ENCODE assay signal across 8 cellular contexts in genomic region chr17:14926526-14927122, GRCh38.
DNase-seq lines count a peak whose midpoint lies in the region; ATAC-seq lines count a peak whose summit lies in the region.

No MANE protein-coding gene starts in this region.

- no peak overlapping the region for H4K8ac ChIP-seq in mesenchymal stem cell (ENCODE audit: low read length)

- H3K9me3 ChIP-seq in mesenchymal stem cell (ENCODE audit: control insufficient read depth, low read length): no peaks in the 10 kb centered on the region

- no peak overlapping the region for H3K4me2 ChIP-seq in mesenchymal stem cell (ENCODE audit: low read length, poor library complexity, severe bottlenecking)

- H3K23ac ChIP-seq in mesenchymal stem cell (ENCODE audit: low read length in 2 of 2): no peak overlapping the region

- no peaks in the 10 kb centered on the region for H3K36me3 ChIP-seq in mesenchymal stem cell (ENCODE audit: control insufficient read depth in 1 of 2, insufficient read depth in 2 of 2, low read depth in 1 of 2, low read length in 2 of 2)

- no peak overlapping the region for H3K27ac ChIP-seq in mesenchymal stem cell (ENCODE audit: low read length, poor library complexity, severe bottlenecking)

- H3K14ac ChIP-seq in mesenchymal stem cell (ENCODE audit: low read length in 2 of 2): no peak overlapping the region

- no peaks in the 10 kb centered on the region for H3K79me1 ChIP-seq in mesenchymal stem cell (replicated peaks; ENCODE audit: low read length, poor library complexity, severe bottlenecking)

- WGBS in mesenchymal stem cell: 3% methylated on average over 4 of the region's 7 CpGs

- no peaks in the 10 kb centered on the region for H3K27me3 ChIP-seq in mesenchymal stem cell (ENCODE audit: control insufficient read depth in 1 of 2, insufficient read depth in 1 of 2, low read length in 2 of 2)

- H3K4me1 ChIP-seq in mesenchymal stem cell (ENCODE audit: control insufficient read depth, insufficient read depth, low read depth, low read length): no peaks in the 10 kb centered on the region

- H3K4ac ChIP-seq in mesenchymal stem cell (ENCODE audit: low read depth in 1 of 2, low read length in 2 of 2): no peak overlapping the region

- DNase-seq in activated gamma-delta T cell treated with Interleukin-2 at 50 U/mL for 16 hours (peak; percentile 56), activated gamma-delta T cell (lab: John Stamatoyannopoulos, UW) (no peak), NCI-H2196 treated with DMSO at 0.1 percent for 48 hours (lab: John Stamatoyannopoulos, UW; ENCODE audit: unreplicated experiment) (peak; percentile 3), dermis blood vessel endothelial cell (peak; percentile 69), mesenchymal stem cell (peak; percentile 74)
- DNase-seq in activated CD4-positive, alpha-beta T cell treated with anti-CD3 and anti-CD28 coated beads for 48 hours: peak; percentile 58
- DNase-seq in stimulated activated CD8-positive, alpha-beta memory T cell treated with anti-CD3 and anti-CD28 coated beads, Interleukin-4, amount 100 ng/mL, for 4 hours (ENCODE audit: low read depth in 2 of 2, low spot score in 1 of 2): peak; percentile 7 to 17

- no peak overlapping the region for H3K4me3 ChIP-seq in mesenchymal stem cell (ENCODE audit: insufficient read depth in 1 of 2, low read depth in 1 of 2, low read length in 2 of 2)

- H3K18ac ChIP-seq in mesenchymal stem cell (ENCODE audit: low read depth in 1 of 2, low read length in 2 of 2): no peak overlapping the region

- H2AK5ac ChIP-seq in mesenchymal stem cell (ENCODE audit: low read length, severe bottlenecking): no peak overlapping the region

- no peak overlapping the region for H4K91ac ChIP-seq in mesenchymal stem cell (ENCODE audit: low read length)

- no peak overlapping the region for H2BK15ac ChIP-seq in mesenchymal stem cell (ENCODE audit: low read depth, poor library complexity, severe bottlenecking)

- no peak overlapping the region for H2BK5ac ChIP-seq in mesenchymal stem cell (ENCODE audit: low read depth, low read length, poor library complexity, severe bottlenecking)

- H2BK12ac ChIP-seq in mesenchymal stem cell (ENCODE audit: low read length in 2 of 2): no peak overlapping the region

- no peak for ATAC-seq in HG02763 (IDR thresholded peaks at IDR 0.05; ENCODE audit: unreplicated experiment)

- H3K9ac ChIP-seq in mesenchymal stem cell (ENCODE audit: low read length): no peak overlapping the region

- H2AFZ ChIP-seq in mesenchymal stem cell (ENCODE audit: low read depth, low read length): no peak overlapping the region

- H2BK120ac ChIP-seq in mesenchymal stem cell (ENCODE audit: low read depth, low read length): no peak overlapping the region
